8 cellular contexts compared by ENCODE assay signal in genomic region chr11:93784152-93784934, GRCh38. TPM values are rescaled to one million over a fixed set of nuclear protein-coding genes. Genes with fewer than 3 reads are reported as not detected.
DNase-seq lines count a peak whose midpoint lies in the region; ATAC-seq and TF ChIP-seq lines count a peak whose summit lies in the region.

Gene MED17 (plus strand): TSS chr11:93784282. CDS start chr11:93784514, 232 bp downstream.

- peak within 1 kb of the TSS; percentile 96 for H3K9ac ChIP-seq in endodermal cell (ENCODE audit: extremely low read depth, low read length, poor library complexity, severe bottlenecking)
- peak within 1 kb of the TSS; percentile 100 for H3K9ac ChIP-seq in mesendoderm (ENCODE audit: low read length)

- peak within 1 kb of the TSS; percentile 100 for H3K23ac ChIP-seq in mesendoderm (ENCODE audit: low read length)

- H3K4me1 ChIP-seq in endodermal cell (ENCODE audit: control insufficient read depth, insufficient read depth, low read length), result no peaks in the 10 kb centered on the region
- no peaks in the 10 kb centered on the region for H3K4me1 ChIP-seq in mesendoderm (ENCODE audit: control insufficient read depth, low read depth, low read length)

- H3K9me3 ChIP-seq in endodermal cell (ENCODE audit: control insufficient read depth, low read length), result no peaks in the 10 kb centered on the region

- peak; percentile 96 for ATAC-seq in GM21381 (IDR thresholded peaks at IDR 0.05; ENCODE audit: unreplicated experiment)
- peak; percentile 93 for ATAC-seq in activated CD8-positive, alpha-beta memory T cell treated with anti-CD3 and anti-CD28 coated beads, Interleukin-2, amount 10 ng/mL, durations not matched to agents 7 days and 5 days

- H3K4me3 ChIP-seq in endodermal cell (ENCODE audit: low read length) (peak within 1 kb of the TSS; percentile 97), mesendoderm (ENCODE audit: low read length) (peak within 1 kb of the TSS; percentile 99)

- peak within 1 kb of the TSS; percentile 89 for H3K4me2 ChIP-seq in mesendoderm (ENCODE audit: low read length)

- H2BK5ac ChIP-seq in mesendoderm (ENCODE audit: low read length), result peak within 1 kb of the TSS; percentile 98

- peak within 1 kb of the TSS; percentile 87 for H3K4me3 Mint-ChIP-seq in Calu3 (ENCODE audit: low read depth, unreplicated experiment)
- peak within 1 kb of the TSS; percentile 85 for H3K4me3 Mint-ChIP-seq in activated CD8-positive, alpha-beta memory T cell treated with anti-CD3 and anti-CD28 coated beads, Interleukin-2, amount 10 ng/mL, durations not matched to agents 7 days and 5 days
- H3K4me3 Mint-ChIP-seq in endodermal cell, result peak within 1 kb of the TSS; percentile 87

- H3K56ac ChIP-seq in mesendoderm (ENCODE audit: low read length), result peak within 1 kb of the TSS; percentile 100

- peaks cover 40% of the 10 kb centered on the region for H3K79me2 ChIP-seq in mesendoderm (ENCODE audit: control insufficient read depth, insufficient read depth, low read length)

- H3K4ac ChIP-seq in mesendoderm (ENCODE audit: low read depth, low read length), result peak within 1 kb of the TSS; percentile 74

- CTCF ChIA-PET in Calu3 (lab: Charles Lee), result interaction anchor here (0.8 to 1.1 kb wide), 3 partner anchors 21 to 752 kb away, joined by 3 to 9 read pairs (median 3); partner anchors contain the start of genes C11orf54 and TAF1D
- CTCF ChIA-PET in activated CD8-positive, alpha-beta memory T cell treated with anti-CD3 and anti-CD28 coated beads, Interleukin-2, amount 10 ng/mL, durations not matched to agents 7 days and 5 days (lab: Charles Lee), result interaction anchor here (0.7 to 2.4 kb wide), 9 partner anchors 13 to 550 kb away, joined by 3 to 50 read pairs (median 3); partner anchors contain the start of genes C11orf54, CEP295 and TAF1D

- H3K27ac ChIP-seq in endodermal cell (ENCODE audit: low read depth, low read length) (peak within 1 kb of the TSS; percentile 99), mesendoderm (ENCODE audit: low read depth, low read length) (peak within 1 kb of the TSS; percentile 97)

- H3K27me3 ChIP-seq in endodermal cell (ENCODE audit: control insufficient read depth, insufficient read depth, low read length, poor library complexity, severe bottlenecking) (no peaks in the 10 kb centered on the region), mesendoderm (ENCODE audit: insufficient read depth, low read length, poor library complexity) (no peaks in the 10 kb centered on the region)

- H3K27me3 Mint-ChIP-seq in Calu3 (ENCODE audit: unreplicated experiment), result no peaks in the 10 kb centered on the region
- H3K27me3 Mint-ChIP-seq in activated CD8-positive, alpha-beta memory T cell treated with anti-CD3 and anti-CD28 coated beads, Interleukin-2, amount 10 ng/mL, durations not matched to agents 7 days and 5 days, result no peaks in the 10 kb centered on the region
- H3K27me3 Mint-ChIP-seq in endodermal cell (ENCODE audit: insufficient read depth), result no peaks in the 10 kb centered on the region

- H3K4me1 Mint-ChIP-seq in Calu3 (ENCODE audit: low read depth, unreplicated experiment) (peaks cover 17% of the 10 kb centered on the region), endodermal cell (peaks cover 20% of the 10 kb centered on the region)
- peaks cover 42% of the 10 kb centered on the region for H3K4me1 Mint-ChIP-seq in activated CD8-positive, alpha-beta memory T cell treated with anti-CD3 and anti-CD28 coated beads, Interleukin-2, amount 10 ng/mL, durations not matched to agents 7 days and 5 days

- H3K27ac Mint-ChIP-seq in Calu3 (ENCODE audit: unreplicated experiment), result peak within 1 kb of the TSS; percentile 76
- peak within 1 kb of the TSS; percentile 86 for H3K27ac Mint-ChIP-seq in activated CD8-positive, alpha-beta memory T cell treated with anti-CD3 and anti-CD28 coated beads, Interleukin-2, amount 10 ng/mL, durations not matched to agents 7 days and 5 days
- H3K27ac Mint-ChIP-seq in endodermal cell, result peak within 1 kb of the TSS; percentile 94

- no TSS peak for BruUV-seq in Calu3 (replicated peaks; lab: Mats Ljungman, UMichigan)

- H4K8ac ChIP-seq in mesendoderm (ENCODE audit: low read depth, low read length), result peak within 1 kb of the TSS; percentile 96

- peaks cover 36% of the 10 kb centered on the region for H3K36me3 ChIP-seq in endodermal cell (ENCODE audit: control insufficient read depth, insufficient read depth, low read length)
- no peaks in the 10 kb centered on the region for H3K36me3 ChIP-seq in mesendoderm (ENCODE audit: control insufficient read depth, insufficient read depth, low read length)

- no peak within 1 kb of the TSS for H4K5ac ChIP-seq in mesendoderm (ENCODE audit: low read length)

- no peak within 1 kb of the TSS for H2BK15ac ChIP-seq in mesendoderm (replicated peaks; ENCODE audit: low read depth)

- peak; percentile 86 for DNase-seq in Calu3
- DNase-seq in HUDEP-2 (lab: John Stamatoyannopoulos, UW; ENCODE audit: unreplicated experiment in 76 of 76), result peak in 75 of 76 experiments; percentile 10 to 89 (median 79)
- peak; percentile 82 for DNase-seq in NOMO-1 treated with dmso at 0.1 percent for 144 hours (lab: John Stamatoyannopoulos, UW; ENCODE audit: unreplicated experiment)
- DNase-seq in activated CD8-positive, alpha-beta memory T cell treated with anti-CD3 and anti-CD28 coated beads, Interleukin-2, amount 10 ng/mL, durations not matched to agents 7 days and 5 days, result peak; percentile 92
- DNase-seq in endodermal cell, result peak; percentile 97
- DNase-seq in mesendoderm, result peak; percentile 98
- DNase-seq in stimulated activated CD8-positive, alpha-beta memory T cell treated with anti-CD3 and anti-CD28 coated beads, Interleukin-15, amount 100 ng/mL, for 1 hour (ENCODE audit: low read depth), result peak; percentile 78

- intact Hi-C loops in Calu3 (cut with micrococcal nuclease; ENCODE audit: unreplicated experiment), result loop anchor here (2.0 kb wide), 1 partner anchor 44 kb away; the partner anchor contains the start of genes C11orf54 and TAF1D

- peak within 1 kb of the TSS; percentile 86 for H3K18ac ChIP-seq in mesendoderm (ENCODE audit: low read length)

- peaks cover 1% of the 10 kb centered on the region for H3K79me1 ChIP-seq in mesendoderm (ENCODE audit: low read length)

- H2BK120ac ChIP-seq in mesendoderm (ENCODE audit: low read depth, low read length), result no peak within 1 kb of the TSS

- TF ChIP-seq CTCF in Calu3 (IDR thresholded peaks at IDR 0.05; ENCODE audit: unreplicated experiment) (no peak), endodermal cell (conservative IDR thresholded peaks at IDR 0.05) (peak; percentile 65)

- peaks cover 36% of the 10 kb centered on the region for H3K36me3 Mint-ChIP-seq in Calu3 (ENCODE audit: insufficient read depth, unreplicated experiment)
- H3K36me3 Mint-ChIP-seq in activated CD8-positive, alpha-beta memory T cell treated with anti-CD3 and anti-CD28 coated beads, Interleukin-2, amount 10 ng/mL, durations not matched to agents 7 days and 5 days, result peaks cover 24% of the 10 kb centered on the region
- peaks cover 35% of the 10 kb centered on the region for H3K36me3 Mint-ChIP-seq in endodermal cell (ENCODE audit: low read depth)

- H2AK5ac ChIP-seq in mesendoderm (ENCODE audit: low read length), result peak within 1 kb of the TSS; percentile 96

- WGBS in endodermal cell (ENCODE audit: insufficient coverage in 1 of 2, insufficient read length in 1 of 2), 2 experiments, result 0% methylated on average over 52 to 72 of the region's 72 CpGs
- WGBS in mesendoderm (ENCODE audit: extremely low coverage, insufficient coverage, low lambda C conversion rate), result no CpG with 5 or more reads among the region's 72 CpGs

- H3K9me3 Mint-ChIP-seq in Calu3 (ENCODE audit: low read depth, unreplicated experiment), result no peaks in the 10 kb centered on the region
- H3K9me3 Mint-ChIP-seq in activated CD8-positive, alpha-beta memory T cell treated with anti-CD3 and anti-CD28 coated beads, Interleukin-2, amount 10 ng/mL, durations not matched to agents 7 days and 5 days (ENCODE audit: low read depth), result no peaks in the 10 kb centered on the region
- H3K9me3 Mint-ChIP-seq in endodermal cell, result no peaks in the 10 kb centered on the region

RNA-seq across cellular contexts. Expression of gene MED17, which starts in this region (rescaled TPM):
- total RNA-seq in Calu3 (2022) (24.6 and 27.5 TPM in 2 replicates), endodermal cell (10 to 100 TPM; 40.6 to 46.2 TPM)
- total RNA-seq in activated CD8-positive, alpha-beta memory T cell treated with anti-CD3 and anti-CD28 coated beads, Interleukin-2, amount 10 ng/mL, durations not matched to agents 7 days and 5 days, result 10 to 100 TPM; 38.8 to 47.2 TPM
- 41.1 TPM for polyA plus RNA-seq in endodermal cell (2013, experiment 1 of 2)
- polyA plus RNA-seq in endodermal cell (2013, experiment 2 of 2), result 41.4 TPM
- polyA plus RNA-seq in mesendoderm (2013, experiment 1 of 2), result 22.5 TPM
- polyA plus RNA-seq in mesendoderm (2013, experiment 2 of 2), result 21.6 TPM

Comparison
In these comparisons a context has a peak if more than half of its experiments do, and no peak if none do; other contexts are left out.
1. Peak in every context shown above with its lines: DNase-seq, ATAC-seq, H3K4me3 ChIP-seq and H3K27ac ChIP-seq.